In genomic region chr12:68854554-68854953, GRCh38 we compare ENCODE assay signal across 29 cellular contexts.
"Had no signal": no experiment of that assay in that cellular context is flagged by ENCODE, and none has a peak within 500 bp of the region (broad histone marks: within the 10 kb centered on the region; RNA-seq: fewer than 3 reads in every experiment).

No MANE protein-coding gene starts in this region.

- H3K27ac Mint-ChIP-seq: nephron; neural progenitor cell; stimulated activated naive B cell treated with anti-CD40 and anti-IgM and Interleukin-4, amounts not matched to agents 10 μg/mL and 1 μg/mL and 100 μg/mL, for 72 hours had no signal

- H3K27me3 ChIP-seq: neural progenitor cell, neutrophil, right atrium auricular region, stomach, testis, thyroid gland, transverse colon, upper lobe of left lung had no signal

- H3K9me3 ChIP-seq: lower lobe of right lung, neutrophil, right atrium auricular region, stomach, testis, thyroid gland, transverse colon, upper lobe of left lung had no signal

- H3K4me3 ChIP-seq: lower lobe of right lung, neural progenitor cell, right atrium auricular region, skin epidermis, stomach, testis, thyroid gland, transverse colon, upper lobe of left lung had no signal

- H3K9ac ChIP-seq: neural progenitor cell, parathyroid adenoma had no signal

- H3K4me2 ChIP-seq: neural progenitor cell had no signal

- H3K4me1 Mint-ChIP-seq: nephron, neural progenitor cell had no signal

- H3K36me3 ChIP-seq: neural progenitor cell, right atrium auricular region, thyroid gland had no signal

- DNase-seq: hippocampal formation; kidney glomerular epithelial cell; left cardiac atrium; lower lobe of right lung; mammary epithelial cell; mesenchymal stem cell; naive thymus-derived CD8-positive, alpha-beta T cell; occipital lobe; stimulated activated CD4-positive, alpha-beta T cell treated with anti-CD3 and anti-CD28 coated beads, Interleukin-12 subunit alpha, Interleukin-12 subunit beta, amount 100 ng/mL, for 4 hours; stimulated activated CD4-positive, alpha-beta T cell treated with anti-CD3 and anti-CD28 coated beads, Interleukin-15, amount 100 ng/mL, for 24 hours; stimulated activated CD4-positive, alpha-beta T cell treated with anti-CD3 and anti-CD28 coated beads, Interleukin-2, amount 100 ng/mL, for 24 hours; stimulated activated CD4-positive, alpha-beta T cell treated with anti-CD3 and anti-CD28 coated beads, Interleukin-4, amount 100 ng/mL, for 1 hour; stimulated activated naive B cell treated with anti-CD40 and anti-IgM and Interleukin-4, amounts not matched to agents 10 μg/mL and 1 μg/mL and 100 μg/mL, for 72 hours; stimulated activated naive CD8-positive, alpha-beta T cell treated with anti-CD3 and anti-CD28 coated beads, Interleukin-15, Interleukin-2, amounts not matched to agents 100 U/mL and 50 U/mL, for 24 hours; stomach; testis; thyroid gland; transverse colon; upper lobe of left lung had no signal

- H3K79me2 ChIP-seq: parathyroid adenoma had no signal

- FAIRE-seq: keratinocyte, urothelium cell line had no signal

- H3K27me3 Mint-ChIP-seq: naive thymus-derived CD8-positive, alpha-beta T cell; stimulated activated naive B cell treated with anti-CD40 and anti-IgM and Interleukin-4, amounts not matched to agents 10 μg/mL and 1 μg/mL and 100 μg/mL, for 72 hours had no signal

- H3K4me1 ChIP-seq: lower lobe of right lung, neural progenitor cell, parathyroid adenoma, right atrium auricular region, stomach, testis, transverse colon, upper lobe of left lung had no signal

- H2AFZ ChIP-seq: neural progenitor cell, parathyroid adenoma had no signal

- H3K27ac ChIP-seq: lower lobe of right lung, neural progenitor cell, neutrophil, parathyroid adenoma, right atrium auricular region, skin epidermis, stomach, testis, thyroid gland, transverse colon, upper lobe of left lung had no signal

- H3K36me3 Mint-ChIP-seq: naive thymus-derived CD8-positive, alpha-beta T cell; neural progenitor cell had no signal

- H3K9me3 Mint-ChIP-seq: naive thymus-derived CD8-positive, alpha-beta T cell; nephron; neural progenitor cell; stimulated activated naive B cell treated with anti-CD40 and anti-IgM and Interleukin-4, amounts not matched to agents 10 μg/mL and 1 μg/mL and 100 μg/mL, for 72 hours had no signal

- ATAC-seq: left cardiac atrium; left lobe of liver; lower lobe of right lung; naive thymus-derived CD8-positive, alpha-beta T cell; sciatic nerve; stimulated activated naive B cell treated with anti-CD40 and anti-IgM and Interleukin-4, amounts not matched to agents 10 μg/mL and 1 μg/mL and 100 μg/mL, for 72 hours; stimulated activated naive CD8-positive, alpha-beta T cell treated with anti-CD3 and anti-CD28 coated beads, Interleukin-15, Interleukin-2, amounts not matched to agents 100 U/mL and 50 U/mL, for 24 hours had no signal

- H3K4me3 Mint-ChIP-seq: naive thymus-derived CD8-positive, alpha-beta T cell; nephron; neural progenitor cell; stimulated activated naive B cell treated with anti-CD40 and anti-IgM and Interleukin-4, amounts not matched to agents 10 μg/mL and 1 μg/mL and 100 μg/mL, for 72 hours had no signal
